18 cellular contexts compared by ENCODE assay signal in genomic region chr20:25206063-25206403, GRCh38. TPM values are rescaled to one million over a fixed set of nuclear protein-coding genes. Genes with fewer than 3 reads are reported as not detected.
A peak's percentile ranks its signal among the peaks of the same experiment; 100 is the strongest.
DNase-seq lines count a peak whose midpoint lies in the region; ATAC-seq and TF ChIP-seq lines count a peak whose summit lies in the region.
"Had no signal": no experiment of that assay in that cellular context is flagged by ENCODE, and none has a peak within 500 bp of the region (broad histone marks: within the 10 kb centered on the region; RNA-seq: fewer than 3 reads in every experiment).

No MANE protein-coding gene starts in this region.

- H3K9me3 Mint-ChIP-seq in activated T-helper 17 cell treated with anti-CD3 and anti-CD28 coated beads, Interleukin-2, amount 50 U/mL, for 72 hours = no peaks in the 10 kb centered on the region
- peaks cover 11% of the 10 kb centered on the region for H3K9me3 Mint-ChIP-seq in mesothelial cell of epicardium
- H3K9me3 Mint-ChIP-seq: activated naive CD8-positive, alpha-beta T cell treated with anti-CD3 and anti-CD28 coated beads, Interleukin-2, amount 50 U/mL, for 24 hours; activated T-cell treated with anti-CD3 and anti-CD28 coated beads, Interleukin-2, amount 50 U/mL, for 4 hours; stimulated activated naive CD8-positive, alpha-beta T cell treated with anti-CD3 and anti-CD28 coated beads, Interleukin-15, Interleukin-2, amounts not matched to agents 100 ng/mL and 50 ng/mL, for 24 hours; T-helper 2 cell treated with Interferon-gamma antibody and Interleukin-4, amounts not matched to agents 5 μg/mL and 100 μg/mL, for 36 hours had no signal

- H3K36me3 Mint-ChIP-seq in activated T-helper 17 cell treated with anti-CD3 and anti-CD28 coated beads, Interleukin-2, amount 50 U/mL, for 72 hours (ENCODE audit: low read depth) = peaks cover 15% of the 10 kb centered on the region
- H3K36me3 Mint-ChIP-seq in mesothelial cell of epicardium = peaks cover 17% of the 10 kb centered on the region

- H3K27ac ChIP-seq in C4-2B = peak overlapping the region; percentile 3; the same call in 1 of the 2 replicates
- H3K27ac ChIP-seq in right atrium auricular region = peak overlapping the region; percentile 77 to 98
- peak overlapping the region; percentile 3 to 59 for H3K27ac ChIP-seq in prostate gland
- H3K27ac ChIP-seq: psoas muscle, tibial artery had no signal

- peaks cover 0 to 37% of the 10 kb centered on the region in 2 donors for H3K4me1 ChIP-seq in right atrium auricular region
- H3K4me1 ChIP-seq in prostate gland (replicated peaks) = peaks cover 21% of the 10 kb centered on the region

- no peaks in the 10 kb centered on the region for H3K9me3 ChIP-seq in right atrium auricular region
- H3K9me3 ChIP-seq in prostate gland = no peaks in the 10 kb centered on the region
- H3K9me3 ChIP-seq: psoas muscle, tibial artery had no signal

- no peak overlapping the region for H3K4me3 Mint-ChIP-seq in activated T-helper 17 cell treated with anti-CD3 and anti-CD28 coated beads, Interleukin-2, amount 50 U/mL, for 72 hours
- no peak overlapping the region for H3K4me3 Mint-ChIP-seq in mesothelial cell of epicardium
- H3K4me3 Mint-ChIP-seq: activated CD4-positive, alpha-beta T cell treated with anti-CD3 and anti-CD28 coated beads for 36 hours; activated naive CD8-positive, alpha-beta T cell treated with anti-CD3 and anti-CD28 coated beads, Interleukin-2, amount 50 U/mL, for 24 hours; activated T-cell treated with anti-CD3 and anti-CD28 coated beads, Interleukin-2, amount 50 U/mL, for 4 hours; stimulated activated naive CD8-positive, alpha-beta T cell treated with anti-CD3 and anti-CD28 coated beads, Interleukin-15, Interleukin-2, amounts not matched to agents 100 ng/mL and 50 ng/mL, for 24 hours; T-helper 2 cell treated with Interferon-gamma antibody and Interleukin-4, amounts not matched to agents 5 μg/mL and 100 μg/mL, for 36 hours had no signal

- no peaks in the 10 kb centered on the region for H3K27me3 Mint-ChIP-seq in activated T-helper 17 cell treated with anti-CD3 and anti-CD28 coated beads, Interleukin-2, amount 50 U/mL, for 72 hours
- no peaks in the 10 kb centered on the region for H3K27me3 Mint-ChIP-seq in mesothelial cell of epicardium (ENCODE audit: low read depth)
- H3K27me3 Mint-ChIP-seq: activated CD4-positive, alpha-beta T cell treated with anti-CD3 and anti-CD28 coated beads for 36 hours; activated naive CD8-positive, alpha-beta T cell treated with anti-CD3 and anti-CD28 coated beads, Interleukin-2, amount 50 U/mL, for 24 hours; stimulated activated naive CD8-positive, alpha-beta T cell treated with anti-CD3 and anti-CD28 coated beads, Interleukin-15, Interleukin-2, amounts not matched to agents 100 ng/mL and 50 ng/mL, for 24 hours had no signal

- WGBS in prostate gland = 69% methylated on average over 9 of the region's 9 CpGs

- no peak for DNase-seq in right atrium auricular region (ENCODE audit: low spot score)
- no peak for DNase-seq in prostate gland (ENCODE audit: low spot score)
- no peak for DNase-seq in NCI-H2107 (lab: John Stamatoyannopoulos, UW)
- no peak for DNase-seq in NCI-H2196 treated with DMSO at 0.1 percent for 48 hours (lab: John Stamatoyannopoulos, UW; ENCODE audit: unreplicated experiment)
- no peak for DNase-seq in mesothelial cell of epicardium (ENCODE audit: low spot score in 2 of 2, unreplicated experiment in 2 of 2)
- DNase-seq: activated CD4-positive, alpha-beta T cell treated with anti-CD3 and anti-CD28 coated beads for 36 hours; activated naive CD8-positive, alpha-beta T cell treated with anti-CD3 and anti-CD28 coated beads, Interleukin-2, amount 50 U/mL, for 24 hours; activated T-cell treated with anti-CD3 and anti-CD28 coated beads, Interleukin-2, amount 50 U/mL, for 4 hours; DMS53; GDM1; NCI-H1436; psoas muscle; tibial artery had no signal

- H3K4me3 ChIP-seq in right atrium auricular region (no peak overlapping the region), prostate gland (no peak overlapping the region)
- H3K4me3 ChIP-seq: psoas muscle, tibial artery had no signal

- no peak for ATAC-seq in activated T-helper 17 cell treated with anti-CD3 and anti-CD28 coated beads, Interleukin-2, amount 50 U/mL, for 72 hours (replicated peaks)
- no peak for ATAC-seq in GM21447 (IDR thresholded peaks at IDR 0.05; ENCODE audit: unreplicated experiment)
- ATAC-seq: activated CD4-positive, alpha-beta T cell treated with anti-CD3 and anti-CD28 coated beads for 36 hours; activated naive CD8-positive, alpha-beta T cell treated with anti-CD3 and anti-CD28 coated beads, Interleukin-2, amount 50 U/mL, for 24 hours; activated T-cell treated with anti-CD3 and anti-CD28 coated beads, Interleukin-2, amount 50 U/mL, for 4 hours had no signal

- TF ChIP-seq CTCF in C4-2B (conservative IDR thresholded peaks at IDR 0.05) (no peak), right atrium auricular region (IDR thresholded peaks at IDR 0.05) (no peak), prostate gland (IDR thresholded peaks at IDR 0.05) (no peak), mesothelial cell of epicardium (IDR thresholded peaks at IDR 0.05; ENCODE audit: unreplicated experiment) (no peak)

- H3K36me3 ChIP-seq in right atrium auricular region = peaks cover 22% of the 10 kb centered on the region
- H3K36me3 ChIP-seq in prostate gland = no peaks in the 10 kb centered on the region

- H3K27me3 ChIP-seq in right atrium auricular region = no peaks in the 10 kb centered on the region
- no peaks in the 10 kb centered on the region for H3K27me3 ChIP-seq in prostate gland (replicated peaks; ENCODE audit: insufficient read depth)
- H3K27me3 ChIP-seq: tibial artery had no signal

- TF ChIP-seq POLR2A in prostate gland (IDR thresholded peaks at IDR 0.05) = no peak

- peak overlapping the region; percentile 38 for H3K27ac Mint-ChIP-seq in activated T-helper 17 cell treated with anti-CD3 and anti-CD28 coated beads, Interleukin-2, amount 50 U/mL, for 72 hours
- H3K27ac Mint-ChIP-seq in mesothelial cell of epicardium = no peak overlapping the region
- H3K27ac Mint-ChIP-seq: activated CD4-positive, alpha-beta T cell treated with anti-CD3 and anti-CD28 coated beads for 36 hours; activated naive CD8-positive, alpha-beta T cell treated with anti-CD3 and anti-CD28 coated beads, Interleukin-2, amount 50 U/mL, for 24 hours; stimulated activated naive CD8-positive, alpha-beta T cell treated with anti-CD3 and anti-CD28 coated beads, Interleukin-15, Interleukin-2, amounts not matched to agents 100 ng/mL and 50 ng/mL, for 24 hours; T-helper 2 cell treated with Interferon-gamma antibody and Interleukin-4, amounts not matched to agents 5 μg/mL and 100 μg/mL, for 36 hours had no signal

- peaks cover 5% of the 10 kb centered on the region for H3K4me1 Mint-ChIP-seq in activated T-helper 17 cell treated with anti-CD3 and anti-CD28 coated beads, Interleukin-2, amount 50 U/mL, for 72 hours
- H3K4me1 Mint-ChIP-seq in mesothelial cell of epicardium = peaks cover 7% of the 10 kb centered on the region

- intact Hi-C loops in prostate gland (cut with DNase I) = no loop called here

RNA-seq across cellular contexts. Expression of gene ENTPD6, which starts 10.5 kb away (rescaled TPM):
- 10 to 100 TPM; 40.0 to 46.2 TPM for total RNA-seq in activated T-helper 17 cell treated with anti-CD3 and anti-CD28 coated beads, Interleukin-2, amount 50 U/mL, for 72 hours
- total RNA-seq in right atrium auricular region (100 to 1,000 TPM in 1 of 2 donors, 10 to 100 TPM in 1; 75.9 to 116 TPM), prostate gland (100 to 1,000 TPM; 105 to 194 TPM), mesothelial cell of epicardium (59.3 to 68.6 TPM (median 67.8 TPM) in 3 replicates)

RNA-seq across cellular contexts. Expression of gene PYGB, which starts 41.9 kb away (rescaled TPM):
- 10 to 100 TPM; 15.4 to 27.0 TPM for total RNA-seq in activated T-helper 17 cell treated with anti-CD3 and anti-CD28 coated beads, Interleukin-2, amount 50 U/mL, for 72 hours
- 100 to 1,000 TPM; 145 to 174 TPM for total RNA-seq in right atrium auricular region
- 100 to 1,000 TPM; 231 to 261 TPM for total RNA-seq in prostate gland
- 46.6 to 48.0 TPM (median 47.4 TPM) in 3 replicates for total RNA-seq in mesothelial cell of epicardium

Comparison
In these comparisons a context has a peak if more than half of its experiments do, and no peak if none do; other contexts are left out.
1. H3K27ac ChIP-seq: peak in every context shown above with its lines; median percentile 88 in right atrium auricular region; 31 in prostate gland; 3 in C4-2B.